ENCODE assay signal across 22 cellular contexts in genomic region chr1:71473331-71473730, GRCh38.
"Had no signal": no experiment of that assay in that cellular context is flagged by ENCODE, and none has a peak within 500 bp of the region (broad histone marks: within the 10 kb centered on the region; RNA-seq: fewer than 3 reads in every experiment).

No MANE protein-coding gene starts in this region.

- H3K9me3 Mint-ChIP-seq: nephron progenitor cell; stimulated activated memory B cell treated with anti-CD40 and anti-IgM and Interleukin-4, amounts not matched to agents 10 μg/mL and 1 μg/mL and 100 μg/mL, for 72 hours; stimulated activated naive CD8-positive, alpha-beta T cell treated with anti-CD3 and anti-CD28 coated beads, Interleukin-15, amount 100 ng/mL, for 72 hours had no signal

- DNase-seq: effector CD4-positive, alpha-beta T cell; endodermal cell; erythroblast; foreskin keratinocyte; head of caudate nucleus; kidney; left cardiac atrium; mesendoderm; naive thymus-derived CD4-positive, alpha-beta T cell; nephron progenitor cell; psoas muscle; retina; right lobe of liver; stimulated activated CD4-positive, alpha-beta T cell treated with anti-CD3 and anti-CD28 coated beads, Interleukin-15, amount 100 ng/mL, for 24 hours; stimulated activated CD4-positive, alpha-beta T cell treated with anti-CD3 and anti-CD28 coated beads, Interleukin-1b, Interleukin-23, amount 100 ng/mL, for 48 hours; stimulated activated CD4-positive, alpha-beta T cell treated with anti-CD3 and anti-CD28 coated beads, Interleukin-4, amount 100 ng/mL, for 24 hours; stimulated activated naive CD8-positive, alpha-beta T cell treated with anti-CD3 and anti-CD28 coated beads, Interleukin-15, amount 100 ng/mL, for 72 hours; testis had no signal

- H3K36me3 Mint-ChIP-seq: naive thymus-derived CD4-positive, alpha-beta T cell; stimulated activated memory B cell treated with anti-CD40 and anti-IgM and Interleukin-4, amounts not matched to agents 10 μg/mL and 1 μg/mL and 100 μg/mL, for 72 hours had no signal

- H3K27ac ChIP-seq: coronary artery, foreskin keratinocyte, hepatocyte, psoas muscle, right lobe of liver, testis, tibial nerve had no signal

- H3K4me3 Mint-ChIP-seq: endodermal cell; naive thymus-derived CD4-positive, alpha-beta T cell; nephron progenitor cell; stimulated activated memory B cell treated with anti-CD40 and anti-IgM and Interleukin-4, amounts not matched to agents 10 μg/mL and 1 μg/mL and 100 μg/mL, for 72 hours; stimulated activated naive CD8-positive, alpha-beta T cell treated with anti-CD3 and anti-CD28 coated beads, Interleukin-15, amount 100 ng/mL, for 72 hours had no signal

- H3K27ac Mint-ChIP-seq: endodermal cell; naive thymus-derived CD4-positive, alpha-beta T cell; nephron progenitor cell; stimulated activated memory B cell treated with anti-CD40 and anti-IgM and Interleukin-4, amounts not matched to agents 10 μg/mL and 1 μg/mL and 100 μg/mL, for 72 hours; stimulated activated naive CD8-positive, alpha-beta T cell treated with anti-CD3 and anti-CD28 coated beads, Interleukin-15, amount 100 ng/mL, for 72 hours had no signal

- H3K4me1 Mint-ChIP-seq: naive thymus-derived CD4-positive, alpha-beta T cell; stimulated activated memory B cell treated with anti-CD40 and anti-IgM and Interleukin-4, amounts not matched to agents 10 μg/mL and 1 μg/mL and 100 μg/mL, for 72 hours; stimulated activated naive CD8-positive, alpha-beta T cell treated with anti-CD3 and anti-CD28 coated beads, Interleukin-15, amount 100 ng/mL, for 72 hours had no signal

- H3K27me3 Mint-ChIP-seq: naive thymus-derived CD4-positive, alpha-beta T cell; stimulated activated memory B cell treated with anti-CD40 and anti-IgM and Interleukin-4, amounts not matched to agents 10 μg/mL and 1 μg/mL and 100 μg/mL, for 72 hours; stimulated activated naive CD8-positive, alpha-beta T cell treated with anti-CD3 and anti-CD28 coated beads, Interleukin-15, amount 100 ng/mL, for 72 hours had no signal
